ENCODE assay signal across 24 cellular contexts in genomic region chr1:232676307-232676706, GRCh38. TPM values are rescaled to one million over a fixed set of nuclear protein-coding genes. Genes with fewer than 3 reads are reported as not detected.
DNase-seq lines count a peak whose midpoint lies in the region; ATAC-seq and TF ChIP-seq lines count a peak whose summit lies in the region.
"Had no signal": no experiment of that assay in that cellular context is flagged by ENCODE, and none has a peak within 500 bp of the region (broad histone marks: within the 10 kb centered on the region; RNA-seq: fewer than 3 reads in every experiment).

No MANE protein-coding gene starts in this region.

- H3K27ac ChIP-seq in PC-3 (ENCODE audit: low read length) (no peak overlapping the region), left ventricle myocardium inferior (replicated peaks) (no peak overlapping the region)
- H3K27ac ChIP-seq: PC-9, SJCRH30 had no signal

- H3K4me1 ChIP-seq in PC-3 (ENCODE audit: insufficient read depth, low read length): peaks cover 15% of the 10 kb centered on the region
- no peaks in the 10 kb centered on the region for H3K4me1 ChIP-seq in left ventricle myocardium inferior
- H3K4me1 ChIP-seq: SJCRH30 had no signal

- no peak overlapping the region for H3K27ac Mint-ChIP-seq in activated T-helper 17 cell treated with anti-CD3 and anti-CD28 coated beads, Interleukin-2, amount 50 U/mL, for 72 hours
- H3K27ac Mint-ChIP-seq: GM23338, H9 had no signal

- no peaks in the 10 kb centered on the region for H3K9me2 ChIP-seq in PC-3 (replicated peaks; ENCODE audit: low read length)

- peaks cover 19% of the 10 kb centered on the region for H3K27me3 Mint-ChIP-seq in activated T-helper 17 cell treated with anti-CD3 and anti-CD28 coated beads, Interleukin-2, amount 50 U/mL, for 72 hours

- no peak overlapping the region for H2AFZ ChIP-seq in PC-3 (ENCODE audit: low read length)
- H2AFZ ChIP-seq: GM23338, PC-9 had no signal

- BruUV-seq in PC-3 (replicated peaks; lab: Mats Ljungman, UMichigan): no TSS peak

- H3K9me3 Mint-ChIP-seq in activated T-helper 17 cell treated with anti-CD3 and anti-CD28 coated beads, Interleukin-2, amount 50 U/mL, for 72 hours: peaks cover 3% of the 10 kb centered on the region
- H3K9me3 Mint-ChIP-seq: GM23338, H9 had no signal

- POLR2A ChIA-PET in PC-3 (lab: Charles Lee; ENCODE audit: unreplicated experiment): interaction anchor here (0.5 kb wide), 1 partner anchor 528 kb away, joined by 3 read pairs; no protein-coding TSS in a partner anchor

- no peaks in the 10 kb centered on the region for H3K79me2 ChIP-seq in PC-3 (ENCODE audit: low read length)

- H3K36me3 ChIP-seq in PC-3 (ENCODE audit: low read depth, low read length): no peaks in the 10 kb centered on the region
- H3K36me3 ChIP-seq in left ventricle myocardium inferior: no peaks in the 10 kb centered on the region
- H3K36me3 ChIP-seq: SJCRH30 had no signal

- peak; percentile 9 for DNase-seq in activated CD4-positive, alpha-beta T cell treated with anti-CD3 and anti-CD28 coated beads for 48 hours
- DNase-seq in activated CD4-positive, alpha-beta T cell treated with anti-CD3 and anti-CD28 coated beads for 1 hour: no peak
- DNase-seq in PC-3 (peak; percentile 18), renal cortical epithelial cell (ENCODE audit: low read depth) (peak; percentile 14), left ventricle myocardium inferior (no peak)
- DNase-seq: 8988T; Calu3; DMS79 treated with DMSO at 0.1 percent for 48 hours; GF-D8; H9; IMR-90; KG1; MM.1S; NCI-H2029; NCI-H446 treated with DMSO at 0.1 percent for 48 hours; NCI-H82; NK-92 treated with Interleukin-12 subunit alpha and Interleukin-12 subunit beta, amount 100 ng/mL, for 24 hours; PC-9; SJCRH30 had no signal

- no peaks in the 10 kb centered on the region for H4K20me1 ChIP-seq in PC-3 (ENCODE audit: low read length)

- no peaks in the 10 kb centered on the region for H3K36me3 Mint-ChIP-seq in activated T-helper 17 cell treated with anti-CD3 and anti-CD28 coated beads, Interleukin-2, amount 50 U/mL, for 72 hours (ENCODE audit: low read depth)

- intact Hi-C loops in PC-3 (cut with micrococcal nuclease): no loop called here
- intact Hi-C loops in left ventricle myocardium inferior (cut with micrococcal nuclease): no loop called here

- no peaks in the 10 kb centered on the region for H3K9me3 ChIP-seq in PC-3 (ENCODE audit: low read length)
- H3K9me3 ChIP-seq in left ventricle myocardium inferior (replicated peaks): no peaks in the 10 kb centered on the region
- H3K9me3 ChIP-seq: SJCRH30 had no signal

- CTCF ChIA-PET in PC-3 (lab: Charles Lee): no interaction called here

- H3K4me1 Mint-ChIP-seq in activated T-helper 17 cell treated with anti-CD3 and anti-CD28 coated beads, Interleukin-2, amount 50 U/mL, for 72 hours: no peaks in the 10 kb centered on the region

- no peaks in the 10 kb centered on the region for H3F3A ChIP-seq in PC-3 (ENCODE audit: low read length, unreplicated experiment)

- ATAC-seq in PC-3: no peak
- ATAC-seq in activated T-helper 17 cell treated with anti-CD3 and anti-CD28 coated beads, Interleukin-2, amount 50 U/mL, for 72 hours (replicated peaks): peak; percentile 63
- no peak for ATAC-seq in GM21825 (IDR thresholded peaks at IDR 0.05; ENCODE audit: unreplicated experiment)
- no peak for ATAC-seq in HG03159 (IDR thresholded peaks at IDR 0.05; ENCODE audit: unreplicated experiment)
- ATAC-seq: Right ventricle myocardium inferior had no signal

- H3K27me3 ChIP-seq in PC-3 (ENCODE audit: low read length): no peaks in the 10 kb centered on the region
- no peaks in the 10 kb centered on the region for H3K27me3 ChIP-seq in left ventricle myocardium inferior (ENCODE audit: low read depth)

- no peak overlapping the region for H3K4me2 ChIP-seq in PC-3 (ENCODE audit: low read length)
- H3K4me2 ChIP-seq: GM23338, PC-9 had no signal

- TF ChIP-seq CTCF in PC-3 (conservative IDR thresholded peaks at IDR 0.05; ENCODE audit: low read depth, low read length) (no peak), left ventricle myocardium inferior (IDR thresholded peaks at IDR 0.05; ENCODE audit: borderline replicate concordance) (no peak)

- no peak overlapping the region for H3K9ac ChIP-seq in PC-3 (ENCODE audit: low read length)

- H3K4me3 ChIP-seq in PC-3 (ENCODE audit: low read length) (no peak overlapping the region), left ventricle myocardium inferior (no peak overlapping the region)
- H3K4me3 ChIP-seq: GM23338, PC-9, SJCRH30 had no signal

- no peak overlapping the region for H3K4me3 Mint-ChIP-seq in activated T-helper 17 cell treated with anti-CD3 and anti-CD28 coated beads, Interleukin-2, amount 50 U/mL, for 72 hours
- H3K4me3 Mint-ChIP-seq: GM23338, H9 had no signal

RNA-seq across cellular contexts. Expression of gene SIPA1L2, which starts 46.4 kb away (rescaled TPM):
- total RNA-seq in PC-3 (2014; rRNA removed) (8.9 and 9.8 TPM in 2 replicates), renal cortical epithelial cell (22.6 and 78.2 TPM in 2 replicates), left ventricle myocardium inferior (127 TPM)
- total RNA-seq in activated T-helper 17 cell treated with anti-CD3 and anti-CD28 coated beads, Interleukin-2, amount 50 U/mL, for 72 hours: 10 to 100 TPM in 1 of 2 donors, 1 to 10 TPM in 1; 2.9 to 19.1 TPM
- total RNA-seq: PC-9 had no signal

Comparison
In these comparisons a context has a peak if more than half of its experiments do, and no peak if none do; other contexts are left out.
1. DNase-seq: peak in activated CD4-positive, alpha-beta T cell treated with anti-CD3 and anti-CD28 coated beads for 48 hours (single experiment), PC-3 (single experiment) and renal cortical epithelial cell (single experiment); none in activated CD4-positive, alpha-beta T cell treated with anti-CD3 and anti-CD28 coated beads for 1 hour (single experiment) and left ventricle myocardium inferior (single experiment).